In the genomic region with DNA sequence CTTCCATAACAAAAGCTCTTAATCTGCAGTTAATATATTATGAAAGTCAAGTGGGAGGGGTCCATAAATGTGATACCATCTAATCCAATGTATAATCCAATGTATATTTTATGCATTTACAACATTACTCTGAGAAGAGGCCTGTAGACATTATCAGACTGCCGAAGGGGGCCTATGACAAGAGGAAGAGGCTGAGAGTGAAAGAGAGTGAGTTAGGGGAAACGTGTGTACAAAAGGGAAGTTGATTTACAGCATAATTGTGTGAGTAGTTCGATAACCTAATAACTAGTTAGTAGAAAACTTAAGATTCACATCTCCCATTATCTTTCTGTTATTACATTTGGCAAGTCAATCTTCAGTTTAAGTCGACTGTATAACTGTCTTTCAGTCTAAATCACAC, we compare ENCODE assay signal across 15 cellular contexts.
A peak's percentile ranks its signal among the peaks of the same experiment; 100 is the strongest.
DNase-seq lines count a peak whose midpoint lies in the region; ATAC-seq, FAIRE-seq and TF ChIP-seq lines count a peak whose summit lies in the region.
"Had no signal": no experiment of that assay in that cellular context is flagged by ENCODE, and none has a peak within 500 bp of the region (broad histone marks: within the 10 kb centered on the region; RNA-seq: fewer than 3 reads in every experiment).

No MANE protein-coding gene starts in this region.

- FAIRE-seq in GM12892 (lab: Jason Lieb, UNC), result peak; percentile 88

- no peak overlapping the region for H3K27ac Mint-ChIP-seq in stimulated activated naive CD8-positive, alpha-beta T cell treated with anti-CD3 and anti-CD28 coated beads, Interleukin-15, amount 100 ng/mL, for 72 hours
- H3K27ac Mint-ChIP-seq: activated CD4-positive, alpha-beta memory T cell treated with anti-CD3 and anti-CD28 coated beads, Interleukin-2, amount 10 ng/mL, durations not matched to agents 7 days and 5 days had no signal

- H3K4me1 Mint-ChIP-seq in stimulated activated naive CD8-positive, alpha-beta T cell treated with anti-CD3 and anti-CD28 coated beads, Interleukin-15, amount 100 ng/mL, for 72 hours, result peaks cover 42% of the 10 kb centered on the region

- peak; percentile 52 for ATAC-seq in HG03139 (IDR thresholded peaks at IDR 0.05; ENCODE audit: unreplicated experiment)
- no peak for ATAC-seq in stimulated activated naive CD8-positive, alpha-beta T cell treated with anti-CD3 and anti-CD28 coated beads, Interleukin-15, amount 100 ng/mL, for 72 hours

- no peaks in the 10 kb centered on the region for H3K27me3 Mint-ChIP-seq in stimulated activated naive CD8-positive, alpha-beta T cell treated with anti-CD3 and anti-CD28 coated beads, Interleukin-15, amount 100 ng/mL, for 72 hours
- H3K27me3 Mint-ChIP-seq: activated CD4-positive, alpha-beta memory T cell treated with anti-CD3 and anti-CD28 coated beads, Interleukin-2, amount 10 ng/mL, durations not matched to agents 7 days and 5 days; central memory CD8-positive, alpha-beta T cell had no signal

- no peaks in the 10 kb centered on the region for H3K9me3 Mint-ChIP-seq in stimulated activated naive CD8-positive, alpha-beta T cell treated with anti-CD3 and anti-CD28 coated beads, Interleukin-15, amount 100 ng/mL, for 72 hours
- H3K9me3 Mint-ChIP-seq: activated CD4-positive, alpha-beta memory T cell treated with anti-CD3 and anti-CD28 coated beads, Interleukin-2, amount 10 ng/mL, durations not matched to agents 7 days and 5 days; central memory CD8-positive, alpha-beta T cell had no signal

- no peak for TF ChIP-seq POLR2A in GM12892 (IDR thresholded peaks at IDR 0.05; ENCODE audit: low read depth, low read length)

- no peak for TF ChIP-seq CTCF in GM20000 (IDR thresholded peaks at IDR 0.05; ENCODE audit: extremely low read depth, missing control alignments)

- H3K4me3 Mint-ChIP-seq in stimulated activated naive CD8-positive, alpha-beta T cell treated with anti-CD3 and anti-CD28 coated beads, Interleukin-15, amount 100 ng/mL, for 72 hours, result no peak overlapping the region
- H3K4me3 Mint-ChIP-seq: activated CD4-positive, alpha-beta memory T cell treated with anti-CD3 and anti-CD28 coated beads, Interleukin-2, amount 10 ng/mL, durations not matched to agents 7 days and 5 days; central memory CD8-positive, alpha-beta T cell had no signal

- DNase-seq in GM12892 (ENCODE audit: insufficient read length), result no peak
- DNase-seq in GM20000 (ENCODE audit: low spot score), result peak; percentile 8
- peak; percentile 79 for DNase-seq in OCI-M1 (lab: John Stamatoyannopoulos, UW)
- no peak for DNase-seq in cerebellar cortex (ENCODE audit: low spot score)
- no peak for DNase-seq in AG20443 (ENCODE audit: low spot score)
- no peak for DNase-seq in stimulated activated naive CD8-positive, alpha-beta T cell treated with anti-CD3 and anti-CD28 coated beads, Interleukin-15, amount 100 ng/mL, for 72 hours
- DNase-seq in NCI-H2171 (lab: John Stamatoyannopoulos, UW), result no peak
- DNase-seq: activated CD4-positive, alpha-beta memory T cell treated with anti-CD3 and anti-CD28 coated beads, Interleukin-2, amount 10 ng/mL, durations not matched to agents 7 days and 5 days; amniotic stem cell; NCI-H2107; NCI-H526 treated with DMSO at 0.1 percent for 48 hours; Peyer's patch; uterus had no signal

Comparison
In these comparisons a context has a peak if more than half of its experiments do, and no peak if none do; other contexts are left out.
1. DNase-seq: peak in GM20000 (single experiment) and OCI-M1 (single experiment); none in GM12892 (single experiment), cerebellar cortex (single experiment), AG20443 (single experiment), stimulated activated naive CD8-positive, alpha-beta T cell treated with anti-CD3 and anti-CD28 coated beads, Interleukin-15, amount 100 ng/mL, for 72 hours (0 of 2) and NCI-H2171 (single experiment).